ENCODE assay signal across 1 cellular context in genomic region chr4:175252642-175253041, GRCh38.
TF ChIP-seq lines count a peak whose summit lies in the region.

No MANE protein-coding gene starts in this region.

TF ChIP-seq in H1, 55 proteins besides CTCF, POLR2A, EP300 and RAD21:
- TF ChIP-seq SIX5 (IDR thresholded peaks at IDR 0.05; ENCODE audit: low read depth, low read length) (no peak), MAX (IDR thresholded peaks at IDR 0.05) (0 out of 2 replicates have a peak, but pooled peaks have one; percentile 20), RFX5 (IDR thresholded peaks at IDR 0.05; ENCODE audit: borderline replicate concordance, low read depth, low read length) (no peak), CBX5 (IDR thresholded peaks at IDR 0.05; ENCODE audit: low read depth, low read length) (no peak)
TF ChIP-seq in H1: peak in this region for 1.
